Comparison of ENCODE assay signal across 9 cellular contexts in the genomic region with DNA sequence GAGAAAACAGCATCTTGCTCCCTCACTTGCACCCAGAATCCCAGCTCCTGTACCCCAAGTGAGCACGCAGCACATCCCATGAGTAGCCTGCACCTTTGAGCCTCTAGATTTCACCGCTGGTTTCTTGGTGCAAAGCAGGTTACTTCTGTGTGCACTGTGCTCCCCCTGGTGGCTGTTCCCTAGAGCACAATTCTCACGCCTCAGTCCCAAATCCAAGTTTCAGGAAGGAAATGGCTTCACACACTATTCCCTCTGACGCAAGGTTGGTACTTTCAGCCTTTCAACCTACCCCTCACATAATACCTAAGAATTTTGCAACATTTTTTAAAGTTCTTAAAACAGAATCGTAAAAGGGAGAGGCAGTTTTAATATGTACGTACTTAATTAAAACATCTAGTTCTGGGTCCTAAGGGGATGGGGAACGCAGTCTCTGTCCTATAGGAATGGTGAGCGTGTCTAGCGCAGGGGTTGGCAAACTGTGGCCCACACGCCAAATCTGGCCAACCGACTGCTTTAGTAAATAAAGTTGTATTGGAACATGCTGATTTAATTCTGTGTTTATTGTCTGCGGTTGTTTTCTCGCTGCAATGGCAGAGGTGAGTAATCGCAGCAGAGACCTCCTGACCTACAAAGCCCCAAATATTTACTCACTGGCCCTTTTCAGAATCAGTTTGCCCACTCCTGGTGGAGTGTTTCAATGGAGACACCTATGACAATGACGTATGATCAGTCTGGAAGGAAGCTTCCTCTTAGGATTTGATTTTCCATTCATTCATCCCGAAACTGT. TPM values are rescaled to one million over a fixed set of nuclear protein-coding genes. Genes with fewer than 3 reads are reported as not detected.
DNase-seq lines count a peak whose midpoint lies in the region; ATAC-seq, FAIRE-seq and TF ChIP-seq lines count a peak whose summit lies in the region.
"Had no signal": no experiment of that assay in that cellular context is flagged by ENCODE, and none has a peak within 500 bp of the region (broad histone marks: within the 10 kb centered on the region; RNA-seq: fewer than 3 reads in every experiment).

No MANE protein-coding gene starts in this region.

- POLR2A ChIA-PET in RWPE1 (lab: Yijun Ruan, JAX; ENCODE audit: low non-redundant PET), result no interaction called here

- no peak overlapping the region for H3K27ac ChIP-seq in RWPE1
- H3K27ac ChIP-seq in pancreas, result no peak overlapping the region

- no peaks in the 10 kb centered on the region for H3K9me3 ChIP-seq in pancreas
- no peaks in the 10 kb centered on the region for H3K9me3 ChIP-seq in T-helper 17 cell (ENCODE audit: control insufficient read depth, low read length, poor library complexity, severe bottlenecking)

- no peaks in the 10 kb centered on the region for H3K36me3 Mint-ChIP-seq in T-helper 17 cell (ENCODE audit: low read depth)
- H3K36me3 Mint-ChIP-seq: CD4-positive, CD25-positive, alpha-beta regulatory T cell had no signal

- FAIRE-seq in pancreas (lab: Jason Lieb, UNC), result no peak

- no peaks in the 10 kb centered on the region for H3K27me3 Mint-ChIP-seq in T-helper 17 cell

- peaks cover 4% of the 10 kb centered on the region for H3K4me1 Mint-ChIP-seq in T-helper 17 cell

- TF ChIP-seq CTCF in RWPE1 (conservative IDR thresholded peaks at IDR 0.05; ENCODE audit: low read depth) (peak; percentile 57), fibroblast of pulmonary artery (IDR thresholded peaks at IDR 0.05; ENCODE audit: low read length, missing control alignments) (peak; percentile 64), pancreas (IDR thresholded peaks at IDR 0.05) (peak; percentile 36 to 54 (median 44))

- H3K4me3 ChIP-seq in fibroblast of pulmonary artery (replicated peaks; ENCODE audit: low read depth, low read length), result no peak overlapping the region
- no peak overlapping the region for H3K4me3 ChIP-seq in pancreas

- DNase-seq in NCI-H524 (lab: John Stamatoyannopoulos, UW), result peak; percentile 19 to 65
- no peak for DNase-seq in NCI-H524 treated with DMSO at 0.1 percent for 48 hours (lab: John Stamatoyannopoulos, UW)
- DNase-seq in KG1 (lab: John Stamatoyannopoulos, UW), result peak; percentile 4
- DNase-seq in RWPE1 (ENCODE audit: low spot score), result peak; percentile 36
- DNase-seq in fibroblast of pulmonary artery (ENCODE audit: low read depth), result peak; percentile 60
- DNase-seq in pancreas, result peak in 3 of 6 donors; percentile 27 to 46 (median 46)
- no peak for DNase-seq in occipital lobe (lab: John Stamatoyannopoulos, UW)
- DNase-seq in T-helper 17 cell, result no peak

- no peaks in the 10 kb centered on the region for H3K4me1 ChIP-seq in pancreas

- H3K36me3 ChIP-seq in pancreas, result no peaks in the 10 kb centered on the region

- ATAC-seq in pancreas (peak; percentile 63 to 84 (median 72)), T-helper 17 cell (no peak)

- intact Hi-C loops in pancreas (cut with DNase I), result no loop called here

- H3K4me3 Mint-ChIP-seq in T-helper 17 cell, result no peak overlapping the region
- H3K4me3 Mint-ChIP-seq: CD4-positive, CD25-positive, alpha-beta regulatory T cell had no signal

- H3K27me3 ChIP-seq in pancreas, result no peaks in the 10 kb centered on the region

- H3K27ac Mint-ChIP-seq in T-helper 17 cell, result no peak overlapping the region
- H3K27ac Mint-ChIP-seq: CD4-positive, CD25-positive, alpha-beta regulatory T cell had no signal

- WGBS in pancreas, 2 donors, result 59 to 62% methylated on average over 16 of the region's 16 CpGs

- CTCF ChIA-PET in RWPE1 (lab: Yijun Ruan, JAX), result interaction anchor here (0.6 to 0.8 kb wide), 2 partner anchors 9 to 341 kb away, joined by 3 read pairs; no protein-coding TSS in a partner anchor

RNA-seq across cellular contexts. Expression of gene DHCR7, which starts 27.5 kb away (rescaled TPM):
- total RNA-seq in pancreas, result 10 to 100 TPM in 4 of 6 donors, 1 to 10 TPM in 2; 5.7 to 19.8 (median 13.5) TPM
- polyA plus RNA-seq in pancreas, result 10 to 100 TPM in 1 of 2 donors, 1 to 10 TPM in 1; 7.0 to 10.1 TPM
- total RNA-seq in occipital lobe, result 24.2 TPM
- 10 to 100 TPM; 16.8 to 26.7 TPM for total RNA-seq in T-helper 17 cell

RNA-seq across cellular contexts. Expression of gene NADSYN1, which starts 32.4 kb away (rescaled TPM):
- 10 to 100 TPM; 18.4 to 46.3 (median 26.7) TPM for total RNA-seq in pancreas
- polyA plus RNA-seq in pancreas, result 10 to 100 TPM; 64.8 to 77.3 TPM
- 22.0 TPM for total RNA-seq in occipital lobe
- total RNA-seq in T-helper 17 cell, result 100 to 1,000 TPM in 1 of 2 donors, 10 to 100 TPM in 1; 99.7 to 114 TPM

Comparison
In these comparisons a context has a peak if more than half of its experiments do, and no peak if none do; other contexts are left out.
1. DNase-seq: peak in NCI-H524 (2 of 2), KG1 (single experiment), RWPE1 (single experiment) and fibroblast of pulmonary artery (single experiment); none in NCI-H524 treated with DMSO at 0.1 percent for 48 hours (single experiment), occipital lobe (single experiment) and T-helper 17 cell (0 of 3).
2. Peak in every context shown above with its lines, with median percentiles within 50 percentile points of each other: CTCF ChIP-seq.